1 cellular context compared by ENCODE assay signal in genomic region chr7:111329367-111330234, GRCh38.
TF ChIP-seq lines count a peak whose summit lies in the region.

No MANE protein-coding gene starts in this region.

TF ChIP-seq in K562, 482 proteins besides CTCF, POLR2A, EP300 and RAD21 (continued from another document):
- TF ChIP-seq, protein P1, sequence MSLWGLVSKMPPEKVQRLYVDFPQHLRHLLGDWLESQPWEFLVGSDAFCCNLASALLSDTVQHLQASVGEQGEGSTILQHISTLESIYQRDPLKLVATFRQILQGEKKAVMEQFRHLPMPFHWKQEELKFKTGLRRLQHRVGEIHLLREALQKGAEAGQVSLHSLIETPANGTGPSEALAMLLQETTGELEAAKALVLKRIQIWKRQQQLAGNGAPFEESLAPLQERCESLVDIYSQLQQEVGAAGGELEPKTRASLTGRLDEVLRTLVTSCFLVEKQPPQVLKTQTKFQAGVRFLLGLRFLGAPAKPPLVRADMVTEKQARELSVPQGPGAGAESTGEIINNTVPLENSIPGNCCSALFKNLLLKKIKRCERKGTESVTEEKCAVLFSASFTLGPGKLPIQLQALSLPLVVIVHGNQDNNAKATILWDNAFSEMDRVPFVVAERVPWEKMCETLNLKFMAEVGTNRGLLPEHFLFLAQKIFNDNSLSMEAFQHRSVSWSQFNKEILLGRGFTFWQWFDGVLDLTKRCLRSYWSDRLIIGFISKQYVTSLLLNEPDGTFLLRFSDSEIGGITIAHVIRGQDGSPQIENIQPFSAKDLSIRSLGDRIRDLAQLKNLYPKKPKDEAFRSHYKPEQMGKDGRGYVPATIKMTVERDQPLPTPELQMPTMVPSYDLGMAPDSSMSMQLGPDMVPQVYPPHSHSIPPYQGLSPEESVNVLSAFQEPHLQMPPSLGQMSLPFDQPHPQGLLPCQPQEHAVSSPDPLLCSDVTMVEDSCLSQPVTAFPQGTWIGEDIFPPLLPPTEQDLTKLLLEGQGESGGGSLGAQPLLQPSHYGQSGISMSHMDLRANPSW (CRISPR knock-in tag; IDR thresholded peaks at IDR 0.05), result no peak
- TF ChIP-seq C11orf30 (IDR thresholded peaks at IDR 0.05; ENCODE audit: low read depth), result peak; percentile 29; the same call in 1 of the 2 replicates
- TF ChIP-seq, protein P2, sequence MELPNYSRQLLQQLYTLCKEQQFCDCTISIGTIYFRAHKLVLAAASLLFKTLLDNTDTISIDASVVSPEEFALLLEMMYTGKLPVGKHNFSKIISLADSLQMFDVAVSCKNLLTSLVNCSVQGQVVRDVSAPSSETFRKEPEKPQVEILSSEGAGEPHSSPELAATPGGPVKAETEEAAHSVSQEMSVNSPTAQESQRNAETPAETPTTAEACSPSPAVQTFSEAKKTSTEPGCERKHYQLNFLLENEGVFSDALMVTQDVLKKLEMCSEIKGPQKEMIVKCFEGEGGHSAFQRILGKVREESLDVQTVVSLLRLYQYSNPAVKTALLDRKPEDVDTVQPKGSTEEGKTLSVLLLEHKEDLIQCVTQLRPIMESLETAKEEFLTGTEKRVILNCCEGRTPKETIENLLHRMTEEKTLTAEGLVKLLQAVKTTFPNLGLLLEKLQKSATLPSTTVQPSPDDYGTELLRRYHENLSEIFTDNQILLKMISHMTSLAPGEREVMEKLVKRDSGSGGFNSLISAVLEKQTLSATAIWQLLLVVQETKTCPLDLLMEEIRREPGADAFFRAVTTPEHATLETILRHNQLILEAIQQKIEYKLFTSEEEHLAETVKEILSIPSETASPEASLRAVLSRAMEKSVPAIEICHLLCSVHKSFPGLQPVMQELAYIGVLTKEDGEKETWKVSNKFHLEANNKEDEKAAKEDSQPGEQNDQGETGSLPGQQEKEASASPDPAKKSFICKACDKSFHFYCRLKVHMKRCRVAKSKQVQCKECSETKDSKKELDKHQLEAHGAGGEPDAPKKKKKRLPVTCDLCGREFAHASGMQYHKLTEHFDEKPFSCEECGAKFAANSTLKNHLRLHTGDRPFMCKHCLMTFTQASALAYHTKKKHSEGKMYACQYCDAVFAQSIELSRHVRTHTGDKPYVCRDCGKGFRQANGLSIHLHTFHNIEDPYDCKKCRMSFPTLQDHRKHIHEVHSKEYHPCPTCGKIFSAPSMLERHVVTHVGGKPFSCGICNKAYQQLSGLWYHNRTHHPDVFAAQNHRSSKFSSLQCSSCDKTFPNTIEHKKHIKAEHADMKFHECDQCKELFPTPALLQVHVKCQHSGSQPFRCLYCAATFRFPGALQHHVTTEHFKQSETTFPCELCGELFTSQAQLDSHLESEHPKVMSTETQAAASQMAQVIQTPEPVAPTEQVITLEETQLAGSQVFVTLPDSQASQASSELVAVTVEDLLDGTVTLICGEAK (IDR thresholded peaks at IDR 0.05), result no peak
- TF ChIP-seq, protein P2 (CRISPR knock-in tag; IDR thresholded peaks at IDR 0.05), result no peak
- TF ChIP-seq, protein P3, sequence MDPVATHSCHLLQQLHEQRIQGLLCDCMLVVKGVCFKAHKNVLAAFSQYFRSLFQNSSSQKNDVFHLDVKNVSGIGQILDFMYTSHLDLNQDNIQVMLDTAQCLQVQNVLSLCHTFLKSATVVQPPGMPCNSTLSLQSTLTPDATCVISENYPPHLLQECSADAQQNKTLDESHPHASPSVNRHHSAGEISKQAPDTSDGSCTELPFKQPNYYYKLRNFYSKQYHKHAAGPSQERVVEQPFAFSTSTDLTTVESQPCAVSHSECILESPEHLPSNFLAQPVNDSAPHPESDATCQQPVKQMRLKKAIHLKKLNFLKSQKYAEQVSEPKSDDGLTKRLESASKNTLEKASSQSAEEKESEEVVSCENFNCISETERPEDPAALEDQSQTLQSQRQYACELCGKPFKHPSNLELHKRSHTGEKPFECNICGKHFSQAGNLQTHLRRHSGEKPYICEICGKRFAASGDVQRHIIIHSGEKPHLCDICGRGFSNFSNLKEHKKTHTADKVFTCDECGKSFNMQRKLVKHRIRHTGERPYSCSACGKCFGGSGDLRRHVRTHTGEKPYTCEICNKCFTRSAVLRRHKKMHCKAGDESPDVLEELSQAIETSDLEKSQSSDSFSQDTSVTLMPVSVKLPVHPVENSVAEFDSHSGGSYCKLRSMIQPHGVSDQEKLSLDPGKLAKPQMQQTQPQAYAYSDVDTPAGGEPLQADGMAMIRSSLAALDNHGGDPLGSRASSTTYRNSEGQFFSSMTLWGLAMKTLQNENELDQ (CRISPR knock-in tag; IDR thresholded peaks at IDR 0.05; ENCODE audit: borderline replicate concordance), result no peak
- no peak for TF ChIP-seq PHF8 (IDR thresholded peaks at IDR 0.05; ENCODE audit: borderline replicate concordance, low read length)
- TF ChIP-seq KDM1A (IDR thresholded peaks at IDR 0.05), result 0 out of 4 replicates have a peak, but pooled peaks of 1 of the 2 experiments have one; percentile 6
- 0 out of 2 replicates have a peak, but pooled peaks have one; percentile 13 for TF ChIP-seq POLR2H (tag; IDR thresholded peaks at IDR 0.05; ENCODE audit: low read depth)
- TF ChIP-seq FOXM1 (IDR thresholded peaks at IDR 0.05; ENCODE audit: low read depth), result peak; percentile 53
- TF ChIP-seq FOXM1 (CRISPR knock-in tag; IDR thresholded peaks at IDR 0.05; ENCODE audit: low read depth), result no peak
- TF ChIP-seq, protein P4, sequence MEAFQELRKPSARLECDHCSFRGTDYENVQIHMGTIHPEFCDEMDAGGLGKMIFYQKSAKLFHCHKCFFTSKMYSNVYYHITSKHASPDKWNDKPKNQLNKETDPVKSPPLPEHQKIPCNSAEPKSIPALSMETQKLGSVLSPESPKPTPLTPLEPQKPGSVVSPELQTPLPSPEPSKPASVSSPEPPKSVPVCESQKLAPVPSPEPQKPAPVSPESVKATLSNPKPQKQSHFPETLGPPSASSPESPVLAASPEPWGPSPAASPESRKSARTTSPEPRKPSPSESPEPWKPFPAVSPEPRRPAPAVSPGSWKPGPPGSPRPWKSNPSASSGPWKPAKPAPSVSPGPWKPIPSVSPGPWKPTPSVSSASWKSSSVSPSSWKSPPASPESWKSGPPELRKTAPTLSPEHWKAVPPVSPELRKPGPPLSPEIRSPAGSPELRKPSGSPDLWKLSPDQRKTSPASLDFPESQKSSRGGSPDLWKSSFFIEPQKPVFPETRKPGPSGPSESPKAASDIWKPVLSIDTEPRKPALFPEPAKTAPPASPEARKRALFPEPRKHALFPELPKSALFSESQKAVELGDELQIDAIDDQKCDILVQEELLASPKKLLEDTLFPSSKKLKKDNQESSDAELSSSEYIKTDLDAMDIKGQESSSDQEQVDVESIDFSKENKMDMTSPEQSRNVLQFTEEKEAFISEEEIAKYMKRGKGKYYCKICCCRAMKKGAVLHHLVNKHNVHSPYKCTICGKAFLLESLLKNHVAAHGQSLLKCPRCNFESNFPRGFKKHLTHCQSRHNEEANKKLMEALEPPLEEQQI (IDR thresholded peaks at IDR 0.05), result peak; percentile 73; the same call in 1 of the 2 replicates
- no peak for TF ChIP-seq NFXL1 (CRISPR knock-in tag; IDR thresholded peaks at IDR 0.05)
TF ChIP-seq in K562: peak in this region for 52.
